13 cellular contexts compared by ENCODE assay signal in genomic region chr11:86040919-86041318, GRCh38. TPM values are rescaled to one million over a fixed set of nuclear protein-coding genes. Genes with fewer than 3 reads are reported as not detected.
A peak's percentile ranks its signal among the peaks of the same experiment; 100 is the strongest.
DNase-seq lines count a peak whose midpoint lies in the region; ATAC-seq and TF ChIP-seq lines count a peak whose summit lies in the region.
"Had no signal": no experiment of that assay in that cellular context is flagged by ENCODE, and none has a peak within 500 bp of the region (broad histone marks: within the 10 kb centered on the region; RNA-seq: fewer than 3 reads in every experiment).

No MANE protein-coding gene starts in this region.

- no peak for TF ChIP-seq POLR2A in transverse colon (IDR thresholded peaks at IDR 0.05)

- H3K4me1 ChIP-seq in mammary epithelial cell (ENCODE audit: insufficient read depth, low read length) = peaks cover 25% of the 10 kb centered on the region
- peaks cover 14 to 44% of the 10 kb centered on the region in 2 donors for H3K4me1 ChIP-seq in muscle layer of duodenum (ENCODE audit: control insufficient read depth in 1 of 2, insufficient read depth in 2 of 2, low read length in 2 of 2)
- peaks cover 9 to 51% (median 32%) of the 10 kb centered on the region in 4 donors for H3K4me1 ChIP-seq in transverse colon

- H3K9me3 ChIP-seq in mammary epithelial cell (replicated peaks; ENCODE audit: insufficient read depth, low read length) (no peaks in the 10 kb centered on the region), muscle layer of duodenum (ENCODE audit: control insufficient read depth in 1 of 2, low read length in 2 of 2) (no peaks in the 10 kb centered on the region), transverse colon (no peaks in the 10 kb centered on the region)

- H3K27ac ChIP-seq in mammary epithelial cell (ENCODE audit: insufficient read depth, low read depth, low read length) (peak overlapping the region; percentile 61), muscle layer of duodenum (ENCODE audit: low read length) (peak overlapping the region; percentile 68), transverse colon (peak overlapping the region; percentile 37 to 66 (median 53))
- H3K27ac ChIP-seq: KMS-11 had no signal

- H3K36me3 ChIP-seq in mammary epithelial cell (ENCODE audit: insufficient read depth, low read length) = no peaks in the 10 kb centered on the region
- H3K36me3 ChIP-seq in muscle layer of duodenum (ENCODE audit: control insufficient read depth in 1 of 2, insufficient read depth in 2 of 2, low read length in 2 of 2) = no peaks in the 10 kb centered on the region
- H3K36me3 ChIP-seq in transverse colon = no peaks in the 10 kb centered on the region

- H3K27me3 Mint-ChIP-seq in MCF 10A (ENCODE audit: insufficient read depth, unreplicated experiment) = no peaks in the 10 kb centered on the region
- no peaks in the 10 kb centered on the region for H3K27me3 Mint-ChIP-seq in activated naive CD8-positive, alpha-beta T cell treated with anti-CD3 and anti-CD28 coated beads, Interleukin-2, amount 50 U/mL, for 24 hours

- no peak for ATAC-seq in activated naive CD8-positive, alpha-beta T cell treated with anti-CD3 and anti-CD28 coated beads, Interleukin-2, amount 50 U/mL, for 24 hours

- peaks cover 98% of the 10 kb centered on the region for H3K79me2 ChIP-seq in mammary epithelial cell (ENCODE audit: insufficient read depth, low read length)

- H4K20me1 ChIP-seq in mammary epithelial cell (ENCODE audit: insufficient read depth, low read length) = peaks cover 7% of the 10 kb centered on the region

- BruUV-seq in mammary epithelial cell (replicated peaks; lab: Mats Ljungman, UMichigan) (no TSS peak), MCF 10A (replicated peaks; lab: Mats Ljungman, UMichigan) (no TSS peak)

- H3K27me3 ChIP-seq in mammary epithelial cell (ENCODE audit: insufficient read depth, low read length) (no peaks in the 10 kb centered on the region), muscle layer of duodenum (ENCODE audit: low read depth, low read length) (no peaks in the 10 kb centered on the region), transverse colon (no peaks in the 10 kb centered on the region)

- in situ Hi-C loops in mammary epithelial cell (cut with MboI; ENCODE audit: low sequenced_read_pairs in 2 of 2) (loop anchor here (5.0 to 25.0 kb wide), 2 partner anchors 171 to 176 kb away; no protein-coding TSS in a partner anchor), transverse colon (cut with MboI; ENCODE audit: low pct_ligation_motif_present in 1 of 4, low pct_unique_long_range_greater_than_20kb in 1 of 4, low sequenced_read_pairs in 3 of 4) (loop anchor here (10.0 to 25.0 kb wide), 2 partner anchors 154 to 179 kb away; partner anchors contain the start of gene CCDC83 (in 1 of the 4)), G401 (cut with HindIII; ENCODE audit: low sequenced_read_pairs) (no loop called here)

- dilution Hi-C loops in mammary epithelial cell (cut with HindIII; ENCODE audit: low sequenced_read_pairs) = no loop called here

- no peak overlapping the region for H2AFZ ChIP-seq in mammary epithelial cell (ENCODE audit: low read depth, low read length)

- H3K4me3 Mint-ChIP-seq in MCF 10A (ENCODE audit: unreplicated experiment) = no peak overlapping the region
- no peak overlapping the region for H3K4me3 Mint-ChIP-seq in activated naive CD8-positive, alpha-beta T cell treated with anti-CD3 and anti-CD28 coated beads, Interleukin-2, amount 50 U/mL, for 24 hours
- H3K4me3 Mint-ChIP-seq: T-helper 1 cell treated with Interleukin-12 subunit alpha and Interleukin-12 subunit beta and Interleukin-4 antibody, amounts not matched to agents 30 μg/mL and 1 μg/mL, for 36 hours had no signal

- TF ChIP-seq EP300 in transverse colon (IDR thresholded peaks at IDR 0.05; ENCODE audit: low read depth) = no peak

- H3K4me3 ChIP-seq in mammary epithelial cell (replicated peaks in 1 of 3; ENCODE audit: insufficient read depth in 1 of 3, low read depth in 2 of 3, low read length in 3 of 3) (no peak overlapping the region), muscle layer of duodenum (ENCODE audit: low read depth in 1 of 2, low read length in 2 of 2) (no peak overlapping the region), transverse colon (no peak overlapping the region)

- H3K36me3 Mint-ChIP-seq in MCF 10A (ENCODE audit: insufficient read depth, unreplicated experiment) = peaks cover 5% of the 10 kb centered on the region
- peaks cover 18% of the 10 kb centered on the region for H3K36me3 Mint-ChIP-seq in activated naive CD8-positive, alpha-beta T cell treated with anti-CD3 and anti-CD28 coated beads, Interleukin-2, amount 50 U/mL, for 24 hours (ENCODE audit: low read depth)

- H3K4me2 ChIP-seq in mammary epithelial cell (ENCODE audit: insufficient read depth, low read depth, low read length) = peak overlapping the region; percentile 77

- intact Hi-C loops in mammary epithelial cell (cut with micrococcal nuclease) = loop anchor here (5.0 to 10.0 kb wide), 2 partner anchors 186 to 251 kb away; partner anchors contain the start of gene CCDC83
- intact Hi-C loops in MCF 10A (cut with micrococcal nuclease) = loop anchor here (10.0 kb wide), 1 partner anchor 186 kb away; the partner anchor contains the start of gene CCDC83
- intact Hi-C loops in transverse colon (cut with DNase I; ENCODE audit: low total_unique reads) = loop anchor here (5.0 kb wide), 1 partner anchor 151 kb away; no protein-coding TSS in a partner anchor
- intact Hi-C loops in head of caudate nucleus (cut with DNase I) = loop anchor here (5.0 to 10.0 kb wide), 2 partner anchors 96 to 156 kb away; no protein-coding TSS in a partner anchor

- CTCF ChIA-PET in mammary epithelial cell (lab: Charles Lee; ENCODE audit: low non-redundant PET) = no interaction called here
- CTCF ChIA-PET in MCF 10A (lab: Yijun Ruan, JAX) = interaction anchor here (0.7 to 4.8 kb wide), 14 partner anchors 8 to 183 kb away, joined by 3 to 55 read pairs (median 6); partner anchors contain the start of gene PICALM

- no peak for DNase-seq in mammary epithelial cell
- no peak for DNase-seq in MCF 10A (ENCODE audit: unreplicated experiment)
- no peak for DNase-seq in activated naive CD8-positive, alpha-beta T cell treated with anti-CD3 and anti-CD28 coated beads, Interleukin-2, amount 50 U/mL, for 24 hours
- no peak for DNase-seq in transverse colon
- DNase-seq in hippocampal formation (lab: John Stamatoyannopoulos, UW) = no peak
- no peak for DNase-seq in G401 (ENCODE audit: low spot score)
- DNase-seq in head of caudate nucleus = no peak
- DNase-seq: aorta; effector CD8-positive, alpha-beta T cell; NCI-H2081 treated with DMSO at 0.1 percent for 48 hours had no signal

- no peaks in the 10 kb centered on the region for H3K9me3 Mint-ChIP-seq in MCF 10A (ENCODE audit: unreplicated experiment)
- no peaks in the 10 kb centered on the region for H3K9me3 Mint-ChIP-seq in activated naive CD8-positive, alpha-beta T cell treated with anti-CD3 and anti-CD28 coated beads, Interleukin-2, amount 50 U/mL, for 24 hours
- H3K9me3 Mint-ChIP-seq: T-helper 1 cell treated with Interleukin-12 subunit alpha and Interleukin-12 subunit beta and Interleukin-4 antibody, amounts not matched to agents 30 μg/mL and 1 μg/mL, for 36 hours had no signal

- POLR2A ChIA-PET in MCF 10A (lab: Yijun Ruan, JAX) = interaction anchor here (0.7 to 4.9 kb wide), 5 partner anchors 11 to 205 kb away, joined by 3 to 57 read pairs (median 5); partner anchors contain the start of gene PICALM

- TF ChIP-seq CTCF in mammary epithelial cell (conservative IDR thresholded peaks at IDR 0.05 in 1 of 2, IDR thresholded peaks at IDR 0.05 in 1 of 2; ENCODE audit: extremely low read depth in 1 of 2, insufficient read depth in 1 of 2, low read depth in 1 of 2, low read length in 2 of 2) (no peak), MCF 10A (IDR thresholded peaks at IDR 0.05; ENCODE audit: unreplicated experiment) (no peak), transverse colon (IDR thresholded peaks at IDR 0.05) (no peak)

- peaks cover 29% of the 10 kb centered on the region for H3K4me1 Mint-ChIP-seq in MCF 10A (ENCODE audit: insufficient read depth, unreplicated experiment)
- H3K4me1 Mint-ChIP-seq in activated naive CD8-positive, alpha-beta T cell treated with anti-CD3 and anti-CD28 coated beads, Interleukin-2, amount 50 U/mL, for 24 hours = peaks cover 69% of the 10 kb centered on the region

- H3K9ac ChIP-seq in mammary epithelial cell (ENCODE audit: insufficient read depth, low read length) = no peak overlapping the region
- H3K9ac ChIP-seq: KMS-11 had no signal

- no peak overlapping the region for H3K27ac Mint-ChIP-seq in MCF 10A (ENCODE audit: low read depth, unreplicated experiment)
- peak overlapping the region; percentile 80 for H3K27ac Mint-ChIP-seq in activated naive CD8-positive, alpha-beta T cell treated with anti-CD3 and anti-CD28 coated beads, Interleukin-2, amount 50 U/mL, for 24 hours
- H3K27ac Mint-ChIP-seq: T-helper 1 cell treated with Interleukin-12 subunit alpha and Interleukin-12 subunit beta and Interleukin-4 antibody, amounts not matched to agents 30 μg/mL and 1 μg/mL, for 36 hours had no signal

RNA-seq across cellular contexts. Expression of gene PICALM, which starts 28.0 kb away (rescaled TPM):
- total RNA-seq in mammary epithelial cell (100 to 1,000 TPM; 179 to 329 TPM), MCF 10A (2022) (137 and 141 TPM in 2 replicates), transverse colon (100 to 1,000 TPM; 148 to 244 (median 221) TPM)
- polyA plus RNA-seq in mammary epithelial cell = 146 TPM
- polyA minus RNA-seq in mammary epithelial cell = 265 TPM
- 45.5 and 101 TPM in 2 replicates for total RNA-seq in G401 (2014; rRNA removed; shearing (Covaris generic))
